In the genomic region with DNA sequence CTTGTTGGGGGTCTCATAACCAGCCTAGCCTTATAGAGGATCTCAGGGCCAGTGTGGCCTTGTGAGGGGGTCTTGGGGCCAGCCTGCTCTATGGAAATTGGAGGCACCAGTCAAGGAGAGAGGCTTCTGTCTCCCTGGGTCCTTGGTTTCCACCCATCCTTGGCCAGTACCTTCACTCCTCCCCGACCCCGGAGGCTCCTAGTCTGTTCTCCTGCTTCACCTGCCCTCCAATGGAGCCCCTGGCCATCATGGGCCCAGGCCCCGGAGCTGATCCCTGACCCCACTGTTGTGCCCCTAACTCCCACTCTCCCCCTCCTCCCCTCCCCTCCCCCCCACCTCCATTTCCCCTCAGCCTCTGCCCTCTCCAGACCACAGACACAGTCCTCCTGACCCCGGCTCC, we compare ENCODE assay signal across 26 cellular contexts. TPM values are rescaled to one million over a fixed set of nuclear protein-coding genes. Genes with fewer than 3 reads are reported as not detected.
DNase-seq lines count a peak whose midpoint lies in the region; ATAC-seq and TF ChIP-seq lines count a peak whose summit lies in the region.
"Had no signal": no experiment of that assay in that cellular context is flagged by ENCODE, and none has a peak within 500 bp of the region (broad histone marks: within the 10 kb centered on the region; RNA-seq: fewer than 3 reads in every experiment).

No MANE protein-coding gene starts in this region.

- DNase-seq in activated effector memory CD4-positive, alpha-beta T cell treated with anti-CD3 and anti-CD28 coated beads, Interleukin-2, amount 50 U/mL, for 16 hours = peak; percentile 33
- no peak for DNase-seq in activated effector memory CD4-positive, alpha-beta T cell treated with Interleukin-2 at 50 U/mL for 16 hours
- peak; percentile 2 for DNase-seq in WERI-Rb-1
- DNase-seq in left colon = peak; percentile 0 to 12
- peak; percentile 10 for DNase-seq in stimulated activated CD8-positive, alpha-beta memory T cell treated with anti-CD3 and anti-CD28 coated beads, Interleukin-4, amount 100 ng/mL, for 48 hours
- no peak for DNase-seq in medulla oblongata (ENCODE audit: extremely low spot score)
- no peak for DNase-seq in UCSD-AML1 (lab: John Stamatoyannopoulos, UW; ENCODE audit: unreplicated experiment)
- DNase-seq: activated CD4-positive, alpha-beta memory T cell treated with anti-CD3 and anti-CD28 coated beads for 36 hours; amniotic stem cell; COR-L47; DMS79 treated with DMSO at 0.1 percent for 48 hours; MM.1S; NCI-H146; NCI-H526; small intestine; stimulated activated naive B cell treated with anti-CD40 and anti-IgM and Interleukin-4, amounts not matched to agents 10 μg/mL and 1 μg/mL and 100 μg/mL, for 72 hours had no signal

- no peak overlapping the region for H3K4me3 ChIP-seq in WERI-Rb-1 (ENCODE audit: low read depth, low read length)
- H3K4me3 ChIP-seq: GM12878, K562, prostate gland, SK-N-MC, thoracic aorta had no signal

- H3K27ac ChIP-seq in WERI-Rb-1 = no peak overlapping the region
- H3K27ac ChIP-seq: prostate gland, SK-N-MC, thoracic aorta had no signal

- no peaks in the 10 kb centered on the region for H3K27me3 ChIP-seq in WERI-Rb-1 (ENCODE audit: insufficient read depth, low read depth, severe bottlenecking)

- intact Hi-C loops in left colon (cut with DNase I, micrococcal nuclease) = no loop called here

- ATAC-seq in left colon = no peak
- ATAC-seq in GM18870 (IDR thresholded peaks at IDR 0.05; ENCODE audit: unreplicated experiment) = no peak
- ATAC-seq: GM12878; HCT116; K562; stimulated activated naive B cell treated with anti-CD40 and anti-IgM and Interleukin-4, amounts not matched to agents 10 μg/mL and 1 μg/mL and 100 μg/mL, for 72 hours; WTC11 had no signal

- H3K9me3 ChIP-seq in WERI-Rb-1 (ENCODE audit: severe bottlenecking) = peaks cover 6% of the 10 kb centered on the region
- H3K9me3 ChIP-seq: prostate gland, thoracic aorta had no signal

- no peaks in the 10 kb centered on the region for H3K36me3 ChIP-seq in WERI-Rb-1
- H3K36me3 ChIP-seq: prostate gland, thoracic aorta had no signal

- no peak for TF ChIP-seq CTCF in WERI-Rb-1 (IDR thresholded peaks at IDR 0.05; ENCODE audit: low read depth, low read length)

RNA-seq across cellular contexts. Expression of a gene that starts 29.7 kb away (rescaled TPM):
- 1 to 10 TPM in 1 of 2 donors, under 1 TPM in 1; 0.47 to 2.7 TPM for total RNA-seq in left colon
- total RNA-seq: A673, RPMI7951, thoracic aorta had no signal

Comparison
In these comparisons a context has a peak if more than half of its experiments do, and no peak if none do; other contexts are left out.
1. DNase-seq: peak in activated effector memory CD4-positive, alpha-beta T cell treated with anti-CD3 and anti-CD28 coated beads, Interleukin-2, amount 50 U/mL, for 16 hours (single experiment), WERI-Rb-1 (single experiment), left colon (2 of 2) and stimulated activated CD8-positive, alpha-beta memory T cell treated with anti-CD3 and anti-CD28 coated beads, Interleukin-4, amount 100 ng/mL, for 48 hours (single experiment); none in activated effector memory CD4-positive, alpha-beta T cell treated with Interleukin-2 at 50 U/mL for 16 hours (single experiment), medulla oblongata (single experiment) and UCSD-AML1 (single experiment).